Comparison of ENCODE assay signal across 25 cellular contexts in the genomic region with DNA sequence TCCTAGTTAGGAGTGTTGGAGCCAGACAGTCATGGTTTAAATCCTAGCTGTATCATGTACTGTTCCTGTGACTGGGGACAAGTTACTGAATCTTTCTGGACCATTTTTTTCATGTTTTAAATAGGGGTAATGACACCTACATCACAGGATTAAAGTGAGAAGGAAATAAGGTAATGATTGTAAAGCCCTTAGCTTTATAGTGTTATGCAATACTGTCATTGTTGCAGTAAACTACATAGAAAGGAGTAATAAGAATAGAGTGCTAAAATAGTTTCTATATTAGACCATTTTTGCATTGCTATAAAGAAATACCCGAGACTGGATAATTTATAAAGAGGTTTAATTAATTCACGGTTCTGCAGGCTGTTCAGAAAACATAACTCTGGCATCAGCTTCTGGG.
"Had no signal": no experiment of that assay in that cellular context is flagged by ENCODE, and none has a peak within 500 bp of the region (broad histone marks: within the 10 kb centered on the region; RNA-seq: fewer than 3 reads in every experiment).

No MANE protein-coding gene starts in this region.

- H3K27ac Mint-ChIP-seq: effector memory CD8-positive, alpha-beta T cell; nephron; neural progenitor cell; stimulated activated memory B cell treated with anti-CD40 and anti-IgM and Interleukin-4, amounts not matched to agents 10 μg/mL and 1 μg/mL and 100 μg/mL, for 72 hours had no signal

- H3K4me3 Mint-ChIP-seq: effector memory CD8-positive, alpha-beta T cell; immature natural killer cell; nephron; neural progenitor cell; stimulated activated memory B cell treated with anti-CD40 and anti-IgM and Interleukin-4, amounts not matched to agents 10 μg/mL and 1 μg/mL and 100 μg/mL, for 72 hours had no signal

- H3K9me3 Mint-ChIP-seq: effector memory CD8-positive, alpha-beta T cell; immature natural killer cell; stimulated activated memory B cell treated with anti-CD40 and anti-IgM and Interleukin-4, amounts not matched to agents 10 μg/mL and 1 μg/mL and 100 μg/mL, for 72 hours had no signal

- H3K27me3 Mint-ChIP-seq: effector memory CD8-positive, alpha-beta T cell; stimulated activated memory B cell treated with anti-CD40 and anti-IgM and Interleukin-4, amounts not matched to agents 10 μg/mL and 1 μg/mL and 100 μg/mL, for 72 hours had no signal

- H3K36me3 Mint-ChIP-seq: immature natural killer cell had no signal

- H3K9ac ChIP-seq: neural progenitor cell had no signal

- H3K4me2 ChIP-seq: neural progenitor cell had no signal

- H3K27ac ChIP-seq: coronary artery, lower lobe of right lung, neural progenitor cell, prostate gland, right atrium auricular region, spleen, thoracic aorta, tibial nerve, upper lobe of right lung, uterus had no signal

- H3K4me3 ChIP-seq: coronary artery, lower lobe of right lung, neural progenitor cell, prostate gland, right atrium auricular region, skin epidermis, spleen, thoracic aorta, tibial nerve, upper lobe of right lung, uterus had no signal

- H3K27me3 ChIP-seq: neural progenitor cell, right atrium auricular region, spleen, tibial nerve, upper lobe of right lung, uterus had no signal

- ATAC-seq: effector memory CD8-positive, alpha-beta T cell; left ventricle myocardium superior; lower lobe of right lung; stimulated activated memory B cell treated with anti-CD40 and anti-IgM and Interleukin-4, amounts not matched to agents 10 μg/mL and 1 μg/mL and 100 μg/mL, for 72 hours; stimulated activated naive CD8-positive, alpha-beta T cell treated with anti-CD3 and anti-CD28 coated beads, Interleukin-15, Interleukin-2, amounts not matched to agents 100 U/mL and 50 U/mL, for 24 hours had no signal

- H3K4me1 ChIP-seq: lower lobe of right lung, neural progenitor cell, prostate gland had no signal

- H2AFZ ChIP-seq: neural progenitor cell had no signal

- H3K36me3 ChIP-seq: lower lobe of right lung, neural progenitor cell, prostate gland, right atrium auricular region, spleen, thoracic aorta, tibial nerve, upper lobe of right lung, uterus had no signal

- H3K9me3 ChIP-seq: lower lobe of right lung, prostate gland, right atrium auricular region, spleen, thoracic aorta, tibial nerve, upper lobe of right lung, uterus had no signal

- DNase-seq: dermis blood vessel endothelial cell; effector memory CD8-positive, alpha-beta T cell; erythroblast; hypothalamus; immature natural killer cell; islet precursor cell; kidney glomerular epithelial cell; left ventricle myocardium superior; lower lobe of right lung; nucleus accumbens; spleen; stimulated activated CD4-positive, alpha-beta T cell treated with anti-CD3 and anti-CD28 coated beads, Interleukin-4, amount 100 ng/mL, for 4 hours; stimulated activated naive CD8-positive, alpha-beta T cell treated with anti-CD3 and anti-CD28 coated beads, Interleukin-15, Interleukin-2, amounts not matched to agents 100 U/mL and 50 U/mL, for 24 hours; substantia nigra; upper lobe of right lung; uterus had no signal

- H3K4me1 Mint-ChIP-seq: nephron, neural progenitor cell had no signal
